27 cellular contexts compared by ENCODE assay signal in the genomic region with DNA sequence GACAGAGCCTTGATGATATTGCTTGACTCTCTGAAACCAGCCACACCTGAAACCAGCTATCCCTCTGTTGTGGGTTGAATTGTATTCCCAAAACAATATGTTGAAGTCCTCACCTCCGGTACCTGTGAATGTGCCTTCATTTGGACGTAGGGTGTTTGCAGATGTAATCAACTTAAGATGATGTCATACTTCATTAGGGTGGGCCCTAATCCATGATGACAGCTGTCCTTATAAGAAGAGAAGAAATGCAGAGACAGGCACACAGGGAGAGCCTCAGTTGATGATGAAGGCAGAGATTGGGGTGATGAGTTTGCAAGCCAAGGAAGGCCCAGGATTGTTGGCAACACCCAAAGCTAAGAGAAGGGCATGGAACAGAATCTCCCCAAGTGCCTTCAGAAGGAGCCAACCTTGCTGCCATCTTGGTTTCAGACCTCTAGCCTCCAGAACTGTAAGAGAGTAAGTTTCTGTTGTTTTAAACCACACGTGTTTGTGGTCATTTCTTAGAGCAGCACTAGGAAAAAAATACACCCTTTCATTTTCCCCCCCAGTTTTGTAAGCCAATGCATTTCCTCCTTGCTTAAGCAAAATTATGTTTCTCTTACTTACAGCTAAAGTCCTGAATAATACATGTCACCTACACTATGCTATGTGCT.
"Had no signal": no experiment of that assay in that cellular context is flagged by ENCODE, and none has a peak within 500 bp of the region (broad histone marks: within the 10 kb centered on the region; RNA-seq: fewer than 3 reads in every experiment).

No MANE protein-coding gene starts in this region.

- H3K9me3 ChIP-seq: SJCRH30, SK-N-SH had no signal

- H3K27me3 ChIP-seq: ascending aorta, SJCRH30 had no signal

- H3K36me3 ChIP-seq: ascending aorta, SJCRH30 had no signal

- H3K4me1 ChIP-seq: SJCRH30 had no signal

- H3K4me2 ChIP-seq: SK-N-SH had no signal

- H3K4me3 ChIP-seq: ascending aorta, SJCRH30 had no signal

- H3K9ac ChIP-seq: SK-N-SH had no signal

- ATAC-seq: activated CD4-positive, alpha-beta T cell treated with anti-CD3 and anti-CD28 coated beads for 36 hours; activated CD4-positive, CD25-positive, alpha-beta regulatory T cell treated with anti-CD3 and anti-CD28 coated beads, Interleukin-2, amount 50 U/mL, for 24 hours; activated CD8-positive, alpha-beta T cell treated with anti-CD3 and anti-CD28 coated beads, Interleukin-2, amount 10 ng/mL, durations not matched to agents 7 days and 5 days; Panc1; WTC11 had no signal

- FAIRE-seq: TTC549 had no signal

- H3K27ac ChIP-seq: SJCRH30 had no signal

- DNase-seq: activated CD4-positive, alpha-beta T cell treated with anti-CD3 and anti-CD28 coated beads for 36 hours; activated CD4-positive, alpha-beta T cell treated with anti-CD3 and anti-CD28 coated beads, Interleukin-2, amount 10 ng/mL, durations not matched to agents 7 days and 5 days; activated CD4-positive, alpha-beta T cell treated with anti-CD3 and anti-CD28 coated beads, Interleukin-2, amount 50 U/mL, for 48 hours; activated CD8-positive, alpha-beta T cell treated with anti-CD3 and anti-CD28 coated beads, Interleukin-2, amount 10 ng/mL, durations not matched to agents 7 days and 5 days; activated gamma-delta T cell; activated naive CD4-positive, alpha-beta T cell treated with Interleukin-2 at 50 U/mL for 16 hours; activated naive CD8-positive, alpha-beta T cell treated with anti-CD3 and anti-CD28 coated beads, Interleukin-2, amount 10 ng/mL, durations not matched to agents 7 days and 5 days; activated T-cell treated with anti-CD3 and anti-CD28 coated beads, Interleukin-2, amount 50 U/mL, for 24 hours; Kasumi-1; NCI-H1105; NCI-H1417 treated with DMSO at 0.1 percent for 48 hours; NCI-H187 treated with DMSO at 0.1 percent for 48 hours; NCI-H2081; NCI-H2171 treated with DMSO at 0.1 percent for 48 hours; NCI-H2227 treated with DMSO at 0.1 percent for 48 hours; NCI-H446; NCI-H510A treated with DMSO at 0.1 percent for 48 hours; NCI-H526 treated with DMSO at 0.1 percent for 48 hours; NCI-H82; SHP77; SJCRH30; SK-N-SH had no signal
